ENCODE assay signal across 20 cellular contexts in the genomic region with DNA sequence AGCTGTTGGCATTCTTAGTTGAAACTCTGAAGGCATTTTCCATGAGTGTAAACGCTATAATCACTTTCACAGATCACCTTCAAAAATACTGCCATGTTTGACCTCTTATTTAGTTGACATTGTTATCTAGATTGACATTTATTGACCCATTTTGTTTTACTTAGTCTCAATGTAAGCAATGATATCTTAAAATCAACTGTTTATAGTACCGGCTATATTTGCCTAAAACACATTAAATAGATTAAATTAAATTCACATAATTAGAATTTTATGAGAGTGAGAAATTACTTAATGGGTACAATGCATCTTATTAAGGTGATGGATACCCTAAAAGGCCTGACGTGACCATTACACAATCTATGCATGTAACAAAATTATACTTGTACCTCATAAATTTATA.
DNase-seq lines count a peak whose midpoint lies in the region; ATAC-seq, FAIRE-seq and TF ChIP-seq lines count a peak whose summit lies in the region.
"Had no signal": no experiment of that assay in that cellular context is flagged by ENCODE, and none has a peak within 500 bp of the region (broad histone marks: within the 10 kb centered on the region; RNA-seq: fewer than 3 reads in every experiment).

No MANE protein-coding gene starts in this region.

- H3K4me3 Mint-ChIP-seq in activated CD8-positive, alpha-beta memory T cell treated with anti-CD3 and anti-CD28 coated beads, Interleukin-2, amount 10 ng/mL, durations not matched to agents 7 days and 5 days = no peak overlapping the region
- no peak overlapping the region for H3K4me3 Mint-ChIP-seq in naive thymus-derived CD8-positive, alpha-beta T cell
- H3K4me3 Mint-ChIP-seq: B cell; CD4-positive, alpha-beta T cell; CD8-positive, alpha-beta T cell had no signal

- H3K36me3 ChIP-seq in HEK293 (ENCODE audit: control insufficient read depth in 2 of 2, insufficient read depth in 1 of 2, low read length in 2 of 2) = no peaks in the 10 kb centered on the region
- H3K36me3 ChIP-seq: BLaER1 treated with 17β-estradiol and CSF1 and Interleukin-3, amounts not matched to agents 10 nM and 100 nM had no signal

- no peak overlapping the region for H3K4me3 ChIP-seq in HEK293 (ENCODE audit: low read depth, low read length)
- H3K4me3 ChIP-seq in LNCaP clone FGC (ENCODE audit: low read depth, low read length) = no peak overlapping the region
- H3K4me3 ChIP-seq: A549; BLaER1 treated with 17β-estradiol and CSF1 and Interleukin-3, amounts not matched to agents 10 nM and 100 nM had no signal

- peak; percentile 68 for FAIRE-seq in colon (lab: Jason Lieb, UNC)
- FAIRE-seq: A549, D721Med, GM12891 had no signal

- peak overlapping the region; percentile 78 for H3K27ac ChIP-seq in HEK293 (ENCODE audit: extremely low read depth, low read depth, low read length)
- H3K27ac ChIP-seq: 22Rv1; A549; BLaER1 treated with 17β-estradiol and CSF1 and Interleukin-3, amounts not matched to agents 10 nM and 100 nM; C4-2B had no signal

- H3K36me3 Mint-ChIP-seq in activated CD8-positive, alpha-beta memory T cell treated with anti-CD3 and anti-CD28 coated beads, Interleukin-2, amount 10 ng/mL, durations not matched to agents 7 days and 5 days = no peaks in the 10 kb centered on the region
- peaks cover 0 to 2% (median 0%) of the 10 kb centered on the region in 3 donors for H3K36me3 Mint-ChIP-seq in naive thymus-derived CD8-positive, alpha-beta T cell
- H3K36me3 Mint-ChIP-seq: CD8-positive, alpha-beta T cell had no signal

- no peak for ATAC-seq in activated CD8-positive, alpha-beta memory T cell treated with anti-CD3 and anti-CD28 coated beads, Interleukin-2, amount 10 ng/mL, durations not matched to agents 7 days and 5 days
- no peak for ATAC-seq in naive thymus-derived CD8-positive, alpha-beta T cell
- ATAC-seq: A549; CD8-positive, alpha-beta T cell had no signal

- CTCF ChIA-PET in HEK293 (lab: Yijun Ruan, JAX) = interaction anchor here (0.6 kb wide), 1 partner anchor 21 kb away, joined by 5 read pairs; no protein-coding TSS in a partner anchor
- CTCF ChIA-PET in activated CD8-positive, alpha-beta memory T cell treated with anti-CD3 and anti-CD28 coated beads, Interleukin-2, amount 10 ng/mL, durations not matched to agents 7 days and 5 days (lab: Charles Lee) = no interaction called here

- no peaks in the 10 kb centered on the region for H3K27me3 Mint-ChIP-seq in activated CD8-positive, alpha-beta memory T cell treated with anti-CD3 and anti-CD28 coated beads, Interleukin-2, amount 10 ng/mL, durations not matched to agents 7 days and 5 days
- H3K27me3 Mint-ChIP-seq in naive thymus-derived CD8-positive, alpha-beta T cell = no peaks in the 10 kb centered on the region
- H3K27me3 Mint-ChIP-seq: B cell; CD4-positive, alpha-beta T cell had no signal

- POLR2A ChIA-PET in HEK293 (lab: Yijun Ruan, JAX) = no interaction called here
- POLR2A ChIA-PET in naive thymus-derived CD8-positive, alpha-beta T cell (lab: Charles Lee) = no interaction called here

- no peak overlapping the region for H3K27ac Mint-ChIP-seq in activated CD8-positive, alpha-beta memory T cell treated with anti-CD3 and anti-CD28 coated beads, Interleukin-2, amount 10 ng/mL, durations not matched to agents 7 days and 5 days
- H3K27ac Mint-ChIP-seq in naive thymus-derived CD8-positive, alpha-beta T cell = no peak overlapping the region
- H3K27ac Mint-ChIP-seq: B cell; CD4-positive, alpha-beta T cell; CD8-positive, alpha-beta T cell had no signal

- peaks cover 13% of the 10 kb centered on the region for H3K4me1 ChIP-seq in HEK293 (ENCODE audit: control insufficient read depth, insufficient read depth, low read length)
- H3K4me1 ChIP-seq: A549; BLaER1 treated with 17β-estradiol and CSF1 and Interleukin-3, amounts not matched to agents 10 nM and 100 nM; Caco-2 had no signal

- no peaks in the 10 kb centered on the region for H3K9me3 ChIP-seq in HEK293 (ENCODE audit: control insufficient read depth, insufficient read depth, low read depth, low read length)
- H3K9me3 ChIP-seq: A549, Caco-2 had no signal

- no peak for TF ChIP-seq CTCF in HEK293 (tag by site-specific recombination; IDR thresholded peaks at IDR 0.05)
- TF ChIP-seq CTCF in LNCaP clone FGC (IDR thresholded peaks at IDR 0.05; ENCODE audit: control insufficient read depth, extremely low read depth, insufficient read depth) = no peak

- no peaks in the 10 kb centered on the region for H3K4me1 Mint-ChIP-seq in activated CD8-positive, alpha-beta memory T cell treated with anti-CD3 and anti-CD28 coated beads, Interleukin-2, amount 10 ng/mL, durations not matched to agents 7 days and 5 days
- no peaks in the 10 kb centered on the region for H3K4me1 Mint-ChIP-seq in naive thymus-derived CD8-positive, alpha-beta T cell
- H3K4me1 Mint-ChIP-seq: B cell had no signal

- H3K9me3 Mint-ChIP-seq in activated CD8-positive, alpha-beta memory T cell treated with anti-CD3 and anti-CD28 coated beads, Interleukin-2, amount 10 ng/mL, durations not matched to agents 7 days and 5 days (ENCODE audit: low read depth) = no peaks in the 10 kb centered on the region
- H3K9me3 Mint-ChIP-seq in naive thymus-derived CD8-positive, alpha-beta T cell = peaks cover 0 to 16% (median 0%) of the 10 kb centered on the region in 9 donors
- H3K9me3 Mint-ChIP-seq: CD4-positive, alpha-beta T cell; CD8-positive, alpha-beta T cell had no signal

- DNase-seq in LNCaP clone FGC (ENCODE audit: low read depth) (peak; percentile 11), dermis blood vessel endothelial cell (no peak)
- DNase-seq in activated CD8-positive, alpha-beta memory T cell treated with anti-CD3 and anti-CD28 coated beads, Interleukin-2, amount 10 ng/mL, durations not matched to agents 7 days and 5 days = no peak
- DNase-seq in naive thymus-derived CD8-positive, alpha-beta T cell = no peak
- DNase-seq: AML-193; Caco-2; Calu3; CD4-positive, alpha-beta T cell; CD8-positive, alpha-beta T cell; DMS79 treated with DMSO at 0.1 percent for 48 hours; GF-D8 had no signal

TF ChIP-seq in HEK293, 187 proteins besides CTCF, POLR2A, EP300 and RAD21 (continues in another document):
- TF ChIP-seq ZNF2 (tag by site-specific recombination; IDR thresholded peaks at IDR 0.05) = no peak
- peak; percentile 45 for TF ChIP-seq WT1 (tag by site-specific recombination; IDR thresholded peaks at IDR 0.05)
- TF ChIP-seq, protein P1, sequence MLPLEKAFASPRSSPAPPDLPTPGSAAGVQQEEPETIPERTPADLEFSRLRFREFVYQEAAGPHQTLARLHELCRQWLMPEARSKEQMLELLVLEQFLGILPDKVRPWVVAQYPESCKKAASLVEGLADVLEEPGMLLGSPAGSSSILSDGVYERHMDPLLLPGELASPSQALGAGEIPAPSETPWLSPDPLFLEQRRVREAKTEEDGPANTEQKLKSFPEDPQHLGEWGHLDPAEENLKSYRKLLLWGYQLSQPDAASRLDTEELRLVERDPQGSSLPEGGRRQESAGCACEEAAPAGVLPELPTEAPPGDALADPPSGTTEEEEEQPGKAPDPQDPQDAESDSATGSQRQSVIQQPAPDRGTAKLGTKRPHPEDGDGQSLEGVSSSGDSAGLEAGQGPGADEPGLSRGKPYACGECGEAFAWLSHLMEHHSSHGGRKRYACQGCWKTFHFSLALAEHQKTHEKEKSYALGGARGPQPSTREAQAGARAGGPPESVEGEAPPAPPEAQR (tag by site-specific recombination; IDR thresholded peaks at IDR 0.05) = no peak
- TF ChIP-seq KLF10 (tag by site-specific recombination; IDR thresholded peaks at IDR 0.05) = peak; percentile 44; the same call in 1 of the 2 replicates
- TF ChIP-seq PRDM6 (tag by site-specific recombination; IDR thresholded peaks at IDR 0.05) = peak; percentile 40; the same call in 1 of the 2 replicates
- no peak for TF ChIP-seq ZNF473 (tag by site-specific recombination; IDR thresholded peaks at IDR 0.05)
- TF ChIP-seq GLI2 (tag by site-specific recombination; IDR thresholded peaks at IDR 0.05; ENCODE audit: borderline replicate concordance, low read depth) = 0 out of 2 replicates have a peak, but pooled peaks have one; percentile 5
- TF ChIP-seq FEZF1 (tag by site-specific recombination; IDR thresholded peaks at IDR 0.05) = peak; percentile 47
- TF ChIP-seq, protein P2, sequence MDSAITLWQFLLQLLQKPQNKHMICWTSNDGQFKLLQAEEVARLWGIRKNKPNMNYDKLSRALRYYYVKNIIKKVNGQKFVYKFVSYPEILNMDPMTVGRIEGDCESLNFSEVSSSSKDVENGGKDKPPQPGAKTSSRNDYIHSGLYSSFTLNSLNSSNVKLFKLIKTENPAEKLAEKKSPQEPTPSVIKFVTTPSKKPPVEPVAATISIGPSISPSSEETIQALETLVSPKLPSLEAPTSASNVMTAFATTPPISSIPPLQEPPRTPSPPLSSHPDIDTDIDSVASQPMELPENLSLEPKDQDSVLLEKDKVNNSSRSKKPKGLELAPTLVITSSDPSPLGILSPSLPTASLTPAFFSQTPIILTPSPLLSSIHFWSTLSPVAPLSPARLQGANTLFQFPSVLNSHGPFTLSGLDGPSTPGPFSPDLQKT (IDR thresholded peaks at IDR 0.05; ENCODE audit: borderline replicate concordance, low read depth, low read length) = no peak
- TF ChIP-seq ZXDB (tag by site-specific recombination; IDR thresholded peaks at IDR 0.05) = peak; percentile 69
- TF ChIP-seq OSR2 (tag by site-specific recombination; IDR thresholded peaks at IDR 0.05) = peak; percentile 78; the same call in 1 of the 2 replicates
- TF ChIP-seq ZNF843 (tag by site-specific recombination; IDR thresholded peaks at IDR 0.05) = peak; percentile 77
- TF ChIP-seq ZNF214 (tag by site-specific recombination; IDR thresholded peaks at IDR 0.05; ENCODE audit: borderline replicate concordance) = no peak
- TF ChIP-seq KLF8 (tag by site-specific recombination; IDR thresholded peaks at IDR 0.05) = no peak
- TF ChIP-seq ZSCAN23 (tag by site-specific recombination; IDR thresholded peaks at IDR 0.05) = no peak
